In genomic region chr7:15755061-15755460, GRCh38 we compare ENCODE assay signal across 18 cellular contexts.
"Had no signal": no experiment of that assay in that cellular context is flagged by ENCODE, and none has a peak within 500 bp of the region (broad histone marks: within the 10 kb centered on the region; RNA-seq: fewer than 3 reads in every experiment).

No MANE protein-coding gene starts in this region.

- H3K36me3 Mint-ChIP-seq: natural killer cell; stimulated activated naive B cell treated with anti-CD40 and anti-IgM and Interleukin-4, amounts not matched to agents 10 μg/mL and 1 μg/mL and 100 μg/mL, for 72 hours had no signal

- H3K27ac Mint-ChIP-seq: activated T-helper 17 cell treated with anti-CD3 and anti-CD28 coated beads, Interleukin-2, amount 50 U/mL, for 72 hours; natural killer cell; stimulated activated naive B cell treated with anti-CD40 and anti-IgM and Interleukin-4, amounts not matched to agents 10 μg/mL and 1 μg/mL and 100 μg/mL, for 72 hours had no signal

- H3K4me3 ChIP-seq: tibial artery, uterus had no signal

- H3K9me3 ChIP-seq: neutrophil, tibial artery, uterus had no signal

- H3K4me1 Mint-ChIP-seq: activated T-helper 17 cell treated with anti-CD3 and anti-CD28 coated beads, Interleukin-2, amount 50 U/mL, for 72 hours; natural killer cell; stimulated activated naive B cell treated with anti-CD40 and anti-IgM and Interleukin-4, amounts not matched to agents 10 μg/mL and 1 μg/mL and 100 μg/mL, for 72 hours had no signal

- H3K9me3 Mint-ChIP-seq: activated T-helper 17 cell treated with anti-CD3 and anti-CD28 coated beads, Interleukin-2, amount 50 U/mL, for 72 hours; stimulated activated naive B cell treated with anti-CD40 and anti-IgM and Interleukin-4, amounts not matched to agents 10 μg/mL and 1 μg/mL and 100 μg/mL, for 72 hours had no signal

- H3K4me3 Mint-ChIP-seq: activated T-helper 17 cell treated with anti-CD3 and anti-CD28 coated beads, Interleukin-2, amount 50 U/mL, for 72 hours; natural killer cell; stimulated activated naive B cell treated with anti-CD40 and anti-IgM and Interleukin-4, amounts not matched to agents 10 μg/mL and 1 μg/mL and 100 μg/mL, for 72 hours had no signal

- DNase-seq: activated CD4-positive, alpha-beta T cell treated with anti-CD3 and anti-CD28 coated beads for 1 hour; activated CD4-positive, alpha-beta T cell treated with anti-CD3 and anti-CD28 coated beads, Interleukin-2, amount 50 U/mL, for 4 hours; activated naive CD4-positive, alpha-beta T cell treated with Interleukin-2 at 50 U/mL for 16 hours; anterior cingulate cortex; dermis blood vessel endothelial cell; mesenchymal stem cell; natural killer cell; posterior cingulate gyrus; retina; stimulated activated CD4-positive, alpha-beta T cell treated with anti-CD3 and anti-CD28 coated beads, Interleukin-15, amount 100 ng/mL, for 24 hours; stimulated activated CD4-positive, alpha-beta T cell treated with anti-CD3 and anti-CD28 coated beads, Interleukin-4, amount 100 ng/mL, for 1 hour; stimulated activated naive B cell treated with anti-CD40 and anti-IgM and Interleukin-4, amounts not matched to agents 10 μg/mL and 1 μg/mL and 100 μg/mL, for 72 hours; tibial artery; uterus had no signal

- H3K27me3 ChIP-seq: neutrophil, tibial artery, uterus had no signal

- FAIRE-seq: bronchial epithelial cell had no signal

- H3K27ac ChIP-seq: epithelial cell of prostate, neutrophil, tibial artery had no signal

- ATAC-seq: activated T-helper 17 cell treated with anti-CD3 and anti-CD28 coated beads, Interleukin-2, amount 50 U/mL, for 72 hours; natural killer cell; stimulated activated naive B cell treated with anti-CD40 and anti-IgM and Interleukin-4, amounts not matched to agents 10 μg/mL and 1 μg/mL and 100 μg/mL, for 72 hours had no signal

- H3K27me3 Mint-ChIP-seq: activated T-helper 17 cell treated with anti-CD3 and anti-CD28 coated beads, Interleukin-2, amount 50 U/mL, for 72 hours; stimulated activated naive B cell treated with anti-CD40 and anti-IgM and Interleukin-4, amounts not matched to agents 10 μg/mL and 1 μg/mL and 100 μg/mL, for 72 hours had no signal

- H3K36me3 ChIP-seq: neutrophil, tibial artery, uterus had no signal
